ENCODE assay signal across 9 cellular contexts in genomic region chr12:104463371-104463770, GRCh38. TPM values are rescaled to one million over a fixed set of nuclear protein-coding genes. Genes with fewer than 3 reads are reported as not detected.
DNase-seq lines count a peak whose midpoint lies in the region; ATAC-seq, FAIRE-seq and TF ChIP-seq lines count a peak whose summit lies in the region.
"Had no signal": no experiment of that assay in that cellular context is flagged by ENCODE, and none has a peak within 500 bp of the region (broad histone marks: within the 10 kb centered on the region; RNA-seq: fewer than 3 reads in every experiment).

No MANE protein-coding gene starts in this region.

- H3K27ac ChIP-seq in CD8-positive, alpha-beta T cell (ENCODE audit: low read depth, low read length) = peak overlapping the region; percentile 23

- peak; percentile 4 for FAIRE-seq in GM19239 (lab: Jason Lieb, UNC)

- no peaks in the 10 kb centered on the region for H3K9me3 ChIP-seq in CD8-positive, alpha-beta T cell (ENCODE audit: low read length)

- no peak overlapping the region for H3K4me3 ChIP-seq in CD8-positive, alpha-beta T cell (ENCODE audit: low read depth, low read length)

- peaks cover 6% of the 10 kb centered on the region for H3K36me3 Mint-ChIP-seq in CD8-positive, alpha-beta T cell
- H3K36me3 Mint-ChIP-seq in activated CD4-positive, alpha-beta memory T cell treated with anti-CD3 and anti-CD28 coated beads for 36 hours = peaks cover 23% of the 10 kb centered on the region
- peaks cover 0 to 5% of the 10 kb centered on the region in 2 donors for H3K36me3 Mint-ChIP-seq in naive B cell

- no peak for TF ChIP-seq CTCF in CD8-positive, alpha-beta T cell (IDR thresholded peaks at IDR 0.05)

- H3K4me3 Mint-ChIP-seq in CD8-positive, alpha-beta T cell = peak overlapping the region; percentile 79
- H3K4me3 Mint-ChIP-seq in activated CD4-positive, alpha-beta memory T cell treated with anti-CD3 and anti-CD28 coated beads for 36 hours = peak overlapping the region; percentile 38
- peak overlapping the region; percentile 61 to 92 (median 84) for H3K4me3 Mint-ChIP-seq in naive B cell

- no peaks in the 10 kb centered on the region for H3K36me3 ChIP-seq in CD8-positive, alpha-beta T cell (ENCODE audit: insufficient read depth, low read length)

- no peaks in the 10 kb centered on the region for H3K9me3 Mint-ChIP-seq in CD8-positive, alpha-beta T cell
- no peaks in the 10 kb centered on the region for H3K9me3 Mint-ChIP-seq in activated CD4-positive, alpha-beta memory T cell treated with anti-CD3 and anti-CD28 coated beads for 36 hours
- H3K9me3 Mint-ChIP-seq in naive B cell = no peaks in the 10 kb centered on the region

- no peak for DNase-seq in CD8-positive, alpha-beta T cell
- DNase-seq in GM19239 (ENCODE audit: insufficient read length, low spot score) (no peak), naive B cell (no peak), HK-2 (ENCODE audit: unreplicated experiment) (no peak), activated gamma-delta T cell (lab: John Stamatoyannopoulos, UW) (no peak)
- DNase-seq in activated CD4-positive, alpha-beta memory T cell treated with anti-CD3 and anti-CD28 coated beads for 36 hours = no peak
- DNase-seq: midbrain, NCI-H187 treated with DMSO at 0.1 percent for 48 hours had no signal

- no peak for ATAC-seq in CD8-positive, alpha-beta T cell
- ATAC-seq in naive B cell (ENCODE audit: low read depth in 2 of 2) (peak; percentile 28 to 33), GM21717 (IDR thresholded peaks at IDR 0.05; ENCODE audit: unreplicated experiment) (no peak)

- H3K27me3 ChIP-seq in CD8-positive, alpha-beta T cell (ENCODE audit: insufficient read depth, low read length) = no peaks in the 10 kb centered on the region

- H3K4me1 ChIP-seq in CD8-positive, alpha-beta T cell (ENCODE audit: insufficient read depth, low read length) = peaks cover 94% of the 10 kb centered on the region

- intact Hi-C loops in CD8-positive, alpha-beta T cell (cut with DNase I, micrococcal nuclease) = loop anchor here in 1 of 2 experiments (1.0 kb wide), 1 partner anchor 15 kb away; no protein-coding TSS in a partner anchor
- intact Hi-C loops in activated CD4-positive, alpha-beta memory T cell treated with anti-CD3 and anti-CD28 coated beads for 36 hours (cut with micrococcal nuclease) = loop anchor here (1.0 kb wide), 4 partner anchors 15 to 232 kb away; no protein-coding TSS in a partner anchor

- H3K4me1 Mint-ChIP-seq in CD8-positive, alpha-beta T cell (ENCODE audit: low read depth) = peaks cover 86% of the 10 kb centered on the region
- peaks cover 79% of the 10 kb centered on the region for H3K4me1 Mint-ChIP-seq in activated CD4-positive, alpha-beta memory T cell treated with anti-CD3 and anti-CD28 coated beads for 36 hours (ENCODE audit: low read depth)
- H3K4me1 Mint-ChIP-seq in naive B cell = peaks cover 59 to 92% (median 82%) of the 10 kb centered on the region in 3 donors

- POLR2A ChIA-PET in CD8-positive, alpha-beta T cell (lab: Charles Lee) = no interaction called here
- POLR2A ChIA-PET in activated CD4-positive, alpha-beta memory T cell treated with anti-CD3 and anti-CD28 coated beads for 36 hours (lab: Charles Lee) = interaction anchor here (0.8 kb wide), 1 partner anchor 10 kb away, joined by 3 read pairs; no protein-coding TSS in a partner anchor

- CTCF ChIA-PET in CD8-positive, alpha-beta T cell (lab: Charles Lee) = no interaction called here
- CTCF ChIA-PET in activated CD4-positive, alpha-beta memory T cell treated with anti-CD3 and anti-CD28 coated beads for 36 hours (lab: Charles Lee) = no interaction called here

- no peaks in the 10 kb centered on the region for H3K27me3 Mint-ChIP-seq in CD8-positive, alpha-beta T cell (ENCODE audit: low read depth)
- no peaks in the 10 kb centered on the region for H3K27me3 Mint-ChIP-seq in activated CD4-positive, alpha-beta memory T cell treated with anti-CD3 and anti-CD28 coated beads for 36 hours
- H3K27me3 Mint-ChIP-seq in naive B cell = no peaks in the 10 kb centered on the region

- peak overlapping the region; percentile 95 for H3K27ac Mint-ChIP-seq in CD8-positive, alpha-beta T cell
- peak overlapping the region; percentile 98 for H3K27ac Mint-ChIP-seq in activated CD4-positive, alpha-beta memory T cell treated with anti-CD3 and anti-CD28 coated beads for 36 hours
- H3K27ac Mint-ChIP-seq in naive B cell = peak overlapping the region; percentile 83 to 97 (median 92)

RNA-seq across cellular contexts. Expression of gene CHST11, which starts 6.6 kb away (rescaled TPM):
- total RNA-seq in CD8-positive, alpha-beta T cell = 10 to 100 TPM; 29.1 to 35.5 TPM
- total RNA-seq in activated CD4-positive, alpha-beta memory T cell treated with anti-CD3 and anti-CD28 coated beads for 36 hours = 10 to 100 TPM; 58.3 to 59.0 TPM
- polyA plus RNA-seq in naive B cell (ENCODE audit: low read depth in 6 of 6) = 10 to 100 TPM; 39.8 to 63.6 (median 58.6) TPM

Comparison
In these comparisons a context has a peak if more than half of its experiments do, and no peak if none do; other contexts are left out.
1. ATAC-seq: peak in naive B cell (2 of 2); none in CD8-positive, alpha-beta T cell (single experiment) and GM21717 (single experiment).
2. Peak in every context shown above with its lines, with median percentiles within 50 percentile points of each other: H3K27ac Mint-ChIP-seq and H3K4me3 Mint-ChIP-seq.